ENCODE assay signal across 9 cellular contexts in the genomic region with DNA sequence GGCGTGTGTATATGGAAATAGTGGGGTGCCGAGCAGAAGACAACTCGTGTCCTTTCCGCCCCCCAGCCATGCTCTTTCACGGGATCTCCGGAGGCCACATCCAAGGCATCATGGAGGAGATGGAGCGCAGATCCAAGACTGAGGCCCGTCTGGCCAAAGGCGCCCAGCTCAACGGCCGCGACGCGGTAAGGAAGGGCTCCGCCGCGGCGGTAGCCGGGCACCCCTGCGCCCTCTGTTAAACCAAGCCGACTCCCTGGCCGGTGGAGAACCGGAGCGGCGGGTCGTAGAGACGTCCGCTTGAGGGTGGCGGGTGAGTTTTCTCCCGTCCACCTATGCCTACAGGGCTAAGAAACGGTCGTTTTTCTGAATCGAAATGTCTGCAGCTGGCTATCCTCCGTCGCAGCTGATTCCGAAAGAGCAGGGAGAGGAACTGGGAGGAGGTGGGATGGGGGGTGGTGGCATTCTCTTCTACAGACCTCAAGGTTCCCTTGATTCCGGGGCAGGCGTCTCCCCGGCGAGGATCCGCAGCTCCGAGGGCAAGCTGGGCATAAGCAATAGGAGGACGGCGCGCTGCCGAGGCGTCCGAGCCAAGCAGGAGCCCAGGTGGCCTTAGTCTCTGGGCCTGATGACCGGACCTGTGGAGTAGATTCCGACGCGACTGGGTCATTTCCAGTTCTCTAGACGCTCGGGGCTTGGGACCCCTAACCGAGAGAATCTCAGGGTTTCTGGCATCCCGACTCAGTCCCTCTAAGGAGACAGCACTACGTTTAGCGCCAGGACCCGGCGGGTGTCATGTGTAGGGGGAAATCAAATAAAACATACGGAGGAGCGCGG. TPM values are rescaled to one million over a fixed set of nuclear protein-coding genes. Genes with fewer than 3 reads are reported as not detected.
DNase-seq lines count a peak whose midpoint lies in the region; ATAC-seq and TF ChIP-seq lines count a peak whose summit lies in the region.
"Had no signal": no experiment of that assay in that cellular context is flagged by ENCODE, and none has a peak within 500 bp of the region (broad histone marks: within the 10 kb centered on the region; RNA-seq: fewer than 3 reads in every experiment).

No MANE protein-coding gene starts in this region.

- no peaks in the 10 kb centered on the region for H3K9me3 ChIP-seq in sigmoid colon

- peak overlapping the region in 3 of 4 donors; percentile 11 to 35 (median 30) for H3K4me3 ChIP-seq in sigmoid colon

- H3K27ac ChIP-seq in sigmoid colon: no peak overlapping the region
- H3K27ac ChIP-seq: BLaER1 treated with 17β-estradiol and CSF1 and Interleukin-3, amounts not matched to agents 10 nM and 100 nM had no signal

- H3K27me3 ChIP-seq in sigmoid colon: peaks cover 81 to 100% (median 95%) of the 10 kb centered on the region in 3 donors

- peak; percentile 24 to 50 for DNase-seq in NCI-H524 (lab: John Stamatoyannopoulos, UW)
- DNase-seq in NCI-H524 treated with DMSO at 0.1 percent for 48 hours (lab: John Stamatoyannopoulos, UW): no peak
- peak; percentile 10 for DNase-seq in UCSD-AML1 (lab: John Stamatoyannopoulos, UW; ENCODE audit: unreplicated experiment)
- peak; percentile 15 for DNase-seq in glomerular visceral epithelial cell (ENCODE audit: extremely low spot score)
- DNase-seq in sigmoid colon: no peak
- no peak for DNase-seq in medulla oblongata (ENCODE audit: extremely low spot score)
- DNase-seq in HCEC 1CT: no peak

- intact Hi-C loops in sigmoid colon (cut with DNase I): no loop called here

- TF ChIP-seq CTCF in sigmoid colon (IDR thresholded peaks at IDR 0.05): no peak

- TF ChIP-seq EP300 in sigmoid colon (IDR thresholded peaks at IDR 0.05): no peak

- peaks cover 0 to 62% (median 48%) of the 10 kb centered on the region in 4 donors for H3K4me1 ChIP-seq in sigmoid colon

- no peaks in the 10 kb centered on the region for H3K36me3 ChIP-seq in sigmoid colon
- H3K36me3 ChIP-seq: BLaER1 treated with 17β-estradiol and CSF1 and Interleukin-3, amounts not matched to agents 10 nM and 100 nM had no signal

- 1 to 2% methylated on average over 63 of the region's 63 CpGs for WGBS in sigmoid colon, 2 donors

- ATAC-seq in HG02981 (IDR thresholded peaks at IDR 0.05; ENCODE audit: unreplicated experiment): no peak

- no peak for TF ChIP-seq POLR2A in sigmoid colon (IDR thresholded peaks at IDR 0.05)

RNA-seq across cellular contexts. Expression of a gene that starts 0.9 kb away (rescaled TPM):
- not detected for total RNA-seq in sigmoid colon
- under 1 TPM in 1 of 3 donors, not detected in 2; 0.01 TPM for polyA plus RNA-seq in sigmoid colon

RNA-seq across cellular contexts. Expression of a gene that starts 15.6 kb away (rescaled TPM):
- total RNA-seq in sigmoid colon: 1 to 10 TPM in 3 of 4 donors, not detected in 1; 1.2 to 3.3 (median 2.9) TPM
- polyA plus RNA-seq in sigmoid colon: 10 to 100 TPM in 2 of 3 donors, 1 to 10 TPM in 1; 4.8 to 13.8 (median 12.9) TPM

Comparison
In these comparisons a context has a peak if more than half of its experiments do, and no peak if none do; other contexts are left out.
1. DNase-seq: peak in NCI-H524 (2 of 2), UCSD-AML1 (single experiment) and glomerular visceral epithelial cell (single experiment); none in NCI-H524 treated with DMSO at 0.1 percent for 48 hours (single experiment), sigmoid colon (single experiment), medulla oblongata (single experiment) and HCEC 1CT (single experiment).